In genomic region chr17:17021194-17021863, GRCh38 we compare ENCODE assay signal across 10 cellular contexts. TPM values are rescaled to one million over a fixed set of nuclear protein-coding genes. Genes with fewer than 3 reads are reported as not detected.
DNase-seq lines count a peak whose midpoint lies in the region; ATAC-seq, FAIRE-seq and TF ChIP-seq lines count a peak whose summit lies in the region.
"Had no signal": no experiment of that assay in that cellular context is flagged by ENCODE, and none has a peak within 500 bp of the region (broad histone marks: within the 10 kb centered on the region; RNA-seq: fewer than 3 reads in every experiment).

No MANE protein-coding gene starts in this region.

- H3K4me3 ChIP-seq in AG10803 (ENCODE audit: low read length) = no peak overlapping the region
- H3K4me3 ChIP-seq in left ventricle myocardium inferior = peak overlapping the region; percentile 25
- no peak overlapping the region for H3K4me3 ChIP-seq in pancreas

- WGBS in pancreas, 2 donors = 16 to 17% methylated on average over 15 of the region's 15 CpGs

- H3K27me3 ChIP-seq in left ventricle myocardium inferior (ENCODE audit: low read depth) (no peaks in the 10 kb centered on the region), pancreas (no peaks in the 10 kb centered on the region)

- H3K27ac ChIP-seq in left ventricle myocardium inferior (replicated peaks) (peak overlapping the region; percentile 69), pancreas (peak overlapping the region; percentile 53 to 86 (median 78))

- peaks cover 39% of the 10 kb centered on the region for H3K4me1 ChIP-seq in left ventricle myocardium inferior
- peaks cover 43 to 47% (median 43%) of the 10 kb centered on the region in 3 donors for H3K4me1 ChIP-seq in pancreas

- DNase-seq in AG10803 (ENCODE audit: low read depth) (peak; percentile 46), SW480 (ENCODE audit: low spot score) (peak; percentile 89), left ventricle myocardium inferior (peak; percentile 61), pancreas (peak; percentile 69 to 86 (median 74)), NCI-H187 (lab: John Stamatoyannopoulos, UW) (no peak), GOT3 (lab: John Stamatoyannopoulos, UW) (no peak), NCI-H2029 (lab: John Stamatoyannopoulos, UW) (no peak)
- DNase-seq: activated B cell treated with CpG ODN at 0.5 μM for 24 hours, NCI-H774 had no signal

- ATAC-seq in pancreas (peak; percentile 73 to 84 (median 83)), GM21390 (IDR thresholded peaks at IDR 0.05; ENCODE audit: unreplicated experiment) (no peak)

- TF ChIP-seq CTCF in AG10803 (conservative IDR thresholded peaks at IDR 0.05; ENCODE audit: low read length) (no peak), left ventricle myocardium inferior (IDR thresholded peaks at IDR 0.05; ENCODE audit: borderline replicate concordance) (no peak), pancreas (IDR thresholded peaks at IDR 0.05) (no peak)

- H3K36me3 ChIP-seq in left ventricle myocardium inferior (no peaks in the 10 kb centered on the region), pancreas (no peaks in the 10 kb centered on the region)

- H3K9me3 ChIP-seq in left ventricle myocardium inferior (replicated peaks) (no peaks in the 10 kb centered on the region), pancreas (no peaks in the 10 kb centered on the region)

- FAIRE-seq in pancreas (lab: Jason Lieb, UNC) = no peak

- intact Hi-C loops in left ventricle myocardium inferior (cut with micrococcal nuclease) = no loop called here
- intact Hi-C loops in pancreas (cut with DNase I) = no loop called here

RNA-seq across cellular contexts. Expression of gene MPRIP, which starts 20.9 kb away (rescaled TPM):
- 350 TPM for total RNA-seq in left ventricle myocardium inferior
- 100 to 1,000 TPM in 2 of 6 donors, 10 to 100 TPM in 4; 91.8 to 134 (median 98.1) TPM for total RNA-seq in pancreas
- polyA plus RNA-seq in pancreas = 100 to 1,000 TPM; 174 to 242 TPM

RNA-seq across cellular contexts. Expression of gene TNFRSF13B, which starts 49.4 kb away (rescaled TPM):
- total RNA-seq in left ventricle myocardium inferior (not detected), pancreas (under 1 TPM in 1 of 6 donors, not detected in 5; 0.16 TPM)
- polyA plus RNA-seq in pancreas = not detected

Comparison
In these comparisons a context has a peak if more than half of its experiments do, and no peak if none do; other contexts are left out.
1. DNase-seq: peak in AG10803 (single experiment), SW480 (single experiment), left ventricle myocardium inferior (single experiment) and pancreas (6 of 6); none in NCI-H187 (0 of 2), GOT3 (single experiment) and NCI-H2029 (single experiment).